Comparison of ENCODE assay signal across 10 cellular contexts in the genomic region with DNA sequence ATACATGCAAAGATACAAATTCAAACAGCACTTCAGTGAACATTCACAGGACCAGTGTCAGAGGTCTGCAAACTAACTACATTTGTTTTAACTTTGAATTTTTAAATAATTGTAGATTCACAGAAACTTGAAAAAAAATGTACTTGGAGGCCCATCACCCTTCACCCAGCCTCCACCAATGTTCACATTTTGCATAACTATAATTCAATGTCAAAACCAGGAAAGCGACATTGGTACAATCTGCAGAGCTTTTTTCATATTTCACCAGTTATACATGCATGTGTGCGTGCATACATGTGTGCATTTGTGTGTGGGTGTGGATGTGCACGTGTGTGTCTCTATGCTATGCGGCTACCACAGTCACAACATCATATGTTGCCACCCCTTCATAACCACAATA. TPM values are rescaled to one million over a fixed set of nuclear protein-coding genes. Genes with fewer than 3 reads are reported as not detected.
"Had no signal": no experiment of that assay in that cellular context is flagged by ENCODE, and none has a peak within 500 bp of the region (broad histone marks: within the 10 kb centered on the region; RNA-seq: fewer than 3 reads in every experiment).

No MANE protein-coding gene starts in this region.

- DNase-seq: H9, HCEC 1CT, HFFc6, IMR-90, KG1 had no signal

- ATAC-seq: GM23338, K562 had no signal

- H3K9me3 Mint-ChIP-seq: GM23338, HFFc6 had no signal

- H3K4me3 Mint-ChIP-seq: GM23338, H9, HFFc6 had no signal

- H3K4me3 ChIP-seq: GM23338, K562 had no signal

- H3K4me2 ChIP-seq: GM23338 had no signal

- H3K27ac ChIP-seq: HL-60 had no signal

- H3K4me1 Mint-ChIP-seq: GM23338, H9 had no signal

- H3K27ac Mint-ChIP-seq: GM23338, H9, HFFc6 had no signal

RNA-seq across cellular contexts. Expression of gene CEACAM3, which starts 18.9 kb away (rescaled TPM):
- total RNA-seq: GM23338, H1, H9, HFFc6, HT1080, IMR-90, K562 had no signal
- polyA plus RNA-seq: GM23338, H1, IMR-90, K562 had no signal

RNA-seq across cellular contexts. Expression of gene LYPD4, which starts 29.2 kb away (rescaled TPM):
- total RNA-seq: GM23338, H1, H9, HFFc6, HT1080, IMR-90, K562 had no signal
- polyA plus RNA-seq: GM23338, IMR-90 had no signal

RNA-seq across cellular contexts. Expression of gene DMRTC2, which starts 29.5 kb away (rescaled TPM):
- total RNA-seq: H1, H9, HFFc6, HT1080, IMR-90, K562 had no signal
- polyA plus RNA-seq: GM23338, H1, IMR-90 had no signal

RNA-seq across cellular contexts. Expression of gene CEACAM6, which starts 60.0 kb away (rescaled TPM):
- total RNA-seq: GM23338, H1, H9, HFFc6, HT1080, IMR-90 had no signal
- polyA plus RNA-seq: GM23338, H1, IMR-90, K562 had no signal
